ENCODE assay signal across 8 cellular contexts in the genomic region with DNA sequence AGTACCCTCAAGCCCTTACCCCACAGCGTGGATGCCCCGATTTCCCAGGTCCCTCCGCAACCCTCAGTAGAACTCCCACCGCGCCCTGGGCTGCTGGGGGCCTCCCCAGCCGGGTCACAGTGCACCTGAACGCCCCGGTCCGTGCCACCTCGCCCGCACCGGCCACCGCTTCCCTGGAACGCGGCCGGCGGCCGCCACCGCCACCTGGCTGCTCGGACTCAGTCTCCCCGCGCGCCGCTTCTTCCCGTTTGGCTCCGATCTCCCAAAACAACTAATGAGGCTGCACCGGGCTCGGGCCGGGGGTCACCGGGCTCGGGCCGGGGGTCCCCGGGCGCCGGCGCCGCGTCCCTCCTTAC. TPM values are rescaled to one million over a fixed set of nuclear protein-coding genes. Genes with fewer than 3 reads are reported as not detected.
DNase-seq lines count a peak whose midpoint lies in the region; ATAC-seq, FAIRE-seq and TF ChIP-seq lines count a peak whose summit lies in the region.

No MANE protein-coding gene starts in this region.

- H3K9me3 ChIP-seq in BLaER1, result no peaks in the 10 kb centered on the region
- H3K9me3 ChIP-seq in left lung, result no peaks in the 10 kb centered on the region

- no peak for DNase-seq in astrocyte of the spinal cord (ENCODE audit: low read depth, low spot score)
- DNase-seq in left lung, result peak; percentile 56 to 91
- DNase-seq in GM19239 (ENCODE audit: insufficient read length, low spot score), result no peak
- no peak for DNase-seq in NCI-H146 (lab: John Stamatoyannopoulos, UW)

- FAIRE-seq in GM19239 (lab: Jason Lieb, UNC), result no peak

- H3K27me3 ChIP-seq in BLaER1 (no peaks in the 10 kb centered on the region), left lung (no peaks in the 10 kb centered on the region)

- H3K4me2 ChIP-seq in BLaER1, result peak overlapping the region; percentile 95

- no peaks in the 10 kb centered on the region for H3K36me3 ChIP-seq in BLaER1
- H3K36me3 ChIP-seq in left lung, result no peaks in the 10 kb centered on the region

- in situ Hi-C loops in astrocyte of the spinal cord (cut with HindIII; ENCODE audit: low sequenced_read_pairs), result no loop called here

- peaks cover 50% of the 10 kb centered on the region for H4K20me1 ChIP-seq in BLaER1

- intact Hi-C loops in left lung (cut with DNase I), result no loop called here

- H3K4me1 ChIP-seq in BLaER1 (peaks cover 55% of the 10 kb centered on the region), left lung (peaks cover 17 to 64% of the 10 kb centered on the region in 2 donors)

- H3K4me3 ChIP-seq in BLaER1 (peak overlapping the region; percentile 96), astrocyte of the spinal cord (ENCODE audit: low read depth, low read length) (peak overlapping the region; percentile 57), left lung (peak overlapping the region; percentile 83 to 91)

- TF ChIP-seq CTCF in astrocyte of the spinal cord (IDR thresholded peaks at IDR 0.05; ENCODE audit: low read depth, low read length) (no peak), left lung (IDR thresholded peaks at IDR 0.05) (no peak)

- ATAC-seq in HG02642 (IDR thresholded peaks at IDR 0.05; ENCODE audit: poor library complexity, unreplicated experiment), result peak; percentile 8
- ATAC-seq in left lung, result peak; percentile 11
- ATAC-seq in GM19035 (IDR thresholded peaks at IDR 0.05; ENCODE audit: unreplicated experiment), result no peak

- H3K27ac ChIP-seq in BLaER1 (peak overlapping the region; percentile 73), left lung (peak overlapping the region; percentile 81 to 99), temporal lobe (ENCODE audit: low read depth, low read length) (peak overlapping the region; percentile 88)

- peak overlapping the region; percentile 86 for H3K9ac ChIP-seq in BLaER1

RNA-seq across cellular contexts. Expression of gene ITPK1, which starts 1.0 kb away (rescaled TPM):
- 100 to 1,000 TPM in 1 of 2 donors, 10 to 100 TPM in 1; 65.6 to 108 TPM for total RNA-seq in left lung
- 23.1 TPM for total RNA-seq in temporal lobe

Comparison
In these comparisons a context has a peak if more than half of its experiments do, and no peak if none do; other contexts are left out.
1. DNase-seq: peak in left lung (2 of 2); none in astrocyte of the spinal cord (single experiment), GM19239 (single experiment) and NCI-H146 (single experiment).
2. Peak in every context shown above with its lines, with median percentiles within 50 percentile points of each other: H3K27ac ChIP-seq and H3K4me3 ChIP-seq.